17 cellular contexts compared by ENCODE assay signal in the genomic region with DNA sequence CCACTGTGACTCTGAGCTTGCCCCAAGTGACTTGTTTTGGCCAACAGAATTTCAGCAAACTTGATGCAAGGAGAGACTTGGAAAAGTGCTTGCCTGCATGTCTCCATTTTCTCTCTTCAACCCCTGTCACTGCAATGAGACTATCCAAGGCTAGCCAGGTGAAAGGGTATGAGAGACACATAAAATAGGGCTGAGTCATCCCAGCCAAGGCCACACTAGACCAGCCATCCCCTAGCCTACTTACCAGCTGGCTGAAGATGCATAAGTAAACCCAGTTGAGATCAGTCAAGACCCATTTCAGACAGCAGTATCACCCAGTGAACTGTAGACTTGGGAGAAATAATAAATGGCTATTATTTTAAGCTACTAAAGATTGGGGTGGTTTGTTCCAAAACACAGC. TPM values are rescaled to one million over a fixed set of nuclear protein-coding genes. Genes with fewer than 3 reads are reported as not detected.
DNase-seq lines count a peak whose midpoint lies in the region; ATAC-seq, FAIRE-seq and TF ChIP-seq lines count a peak whose summit lies in the region.
"Had no signal": no experiment of that assay in that cellular context is flagged by ENCODE, and none has a peak within 500 bp of the region (broad histone marks: within the 10 kb centered on the region; RNA-seq: fewer than 3 reads in every experiment).

No MANE protein-coding gene starts in this region.

- H3K4me2 ChIP-seq in astrocyte (ENCODE audit: low read length) = no peak overlapping the region

- H3K4me1 ChIP-seq in left ventricle myocardium inferior (peaks cover 67% of the 10 kb centered on the region), astrocyte (ENCODE audit: insufficient read depth, low read length) (peaks cover 9% of the 10 kb centered on the region), mucosa of rectum (ENCODE audit: control insufficient read depth in 2 of 2, insufficient read depth in 2 of 2, low read length in 2 of 2) (peaks cover 7 to 33% of the 10 kb centered on the region in 2 donors), transverse colon (peaks cover 8 to 33% (median 20%) of the 10 kb centered on the region in 4 donors)

- FAIRE-seq in astrocyte (lab: Jason Lieb, UNC) = no peak
- FAIRE-seq: HTR-8/SVneo had no signal

- DNase-seq in left ventricle myocardium inferior (no peak), Right ventricle myocardium superior (no peak), astrocyte (ENCODE audit: low read depth) (no peak), transverse colon (no peak), NCI-H524 treated with DMSO at 0.1 percent for 48 hours (lab: John Stamatoyannopoulos, UW) (no peak), hippocampal formation (lab: John Stamatoyannopoulos, UW) (no peak), NCI-H2107 (lab: John Stamatoyannopoulos, UW) (no peak)
- DNase-seq: CD4-positive, alpha-beta T cell; NCI-H1092; NCI-H1694; NCI-H345; Peyer's patch; SIG-M5 had no signal

- peaks cover 4% of the 10 kb centered on the region for H3K36me3 Mint-ChIP-seq in astrocyte (ENCODE audit: low read depth, unreplicated experiment)

- no peaks in the 10 kb centered on the region for H3K9me3 Mint-ChIP-seq in astrocyte (ENCODE audit: unreplicated experiment)
- H3K9me3 Mint-ChIP-seq: CD4-positive, alpha-beta T cell had no signal

- H3K27ac ChIP-seq in left ventricle myocardium inferior (replicated peaks) (peak overlapping the region; percentile 89), astrocyte (ENCODE audit: low read depth, low read length) (no peak overlapping the region), mucosa of rectum (ENCODE audit: low read depth in 2 of 2, low read length in 2 of 2) (peak overlapping the region; percentile 41 to 46), transverse colon (peak overlapping the region; percentile 15 to 61 (median 41))
- H3K27ac ChIP-seq: Peyer's patch had no signal

- ATAC-seq in Right ventricle myocardium superior (ENCODE audit: poor library complexity) = no peak
- ATAC-seq: HCT116 had no signal

- H3K27me3 ChIP-seq in left ventricle myocardium inferior (ENCODE audit: low read depth) (no peaks in the 10 kb centered on the region), astrocyte (ENCODE audit: insufficient read depth, low read length) (no peaks in the 10 kb centered on the region), mucosa of rectum (ENCODE audit: control insufficient read depth in 2 of 2, insufficient read depth in 2 of 2, low read length in 2 of 2) (no peaks in the 10 kb centered on the region), transverse colon (no peaks in the 10 kb centered on the region)
- H3K27me3 ChIP-seq: Peyer's patch had no signal

- H3K27me3 Mint-ChIP-seq in astrocyte (ENCODE audit: low read depth, unreplicated experiment) = no peaks in the 10 kb centered on the region

- intact Hi-C loops in left ventricle myocardium inferior (cut with micrococcal nuclease) (no loop called here), Right ventricle myocardium superior (cut with DNase I) (loop anchor here (10.0 kb wide), 2 partner anchors 56 to 74 kb away; partner anchors contain the start of gene VLDLR), transverse colon (cut with DNase I; ENCODE audit: low total_unique reads) (no loop called here)

- H3K4me3 Mint-ChIP-seq in astrocyte (ENCODE audit: unreplicated experiment) = no peak overlapping the region
- H3K4me3 Mint-ChIP-seq: B cell; CD4-positive, alpha-beta T cell had no signal

- no peak for TF ChIP-seq CTCF in left ventricle myocardium inferior (IDR thresholded peaks at IDR 0.05; ENCODE audit: borderline replicate concordance)
- TF ChIP-seq CTCF in astrocyte (IDR thresholded peaks at IDR 0.05; ENCODE audit: insufficient read depth, low read depth, low read length) = no peak
- TF ChIP-seq CTCF in transverse colon (IDR thresholded peaks at IDR 0.05) = no peak

- H2AFZ ChIP-seq in astrocyte (ENCODE audit: low read depth, low read length) = no peak overlapping the region

- H3K9me3 ChIP-seq in left ventricle myocardium inferior (replicated peaks) = no peaks in the 10 kb centered on the region
- H3K9me3 ChIP-seq in astrocyte (ENCODE audit: insufficient read depth, low read depth, low read length) = no peaks in the 10 kb centered on the region
- no peaks in the 10 kb centered on the region for H3K9me3 ChIP-seq in mucosa of rectum (ENCODE audit: control insufficient read depth in 2 of 2, low read length in 2 of 2)
- H3K9me3 ChIP-seq in transverse colon = no peaks in the 10 kb centered on the region
- H3K9me3 ChIP-seq: Peyer's patch had no signal

- no peak overlapping the region for H3K4me3 ChIP-seq in left ventricle myocardium inferior
- no peak overlapping the region for H3K4me3 ChIP-seq in astrocyte (ENCODE audit: insufficient read depth, low read depth, low read length)
- H3K4me3 ChIP-seq in mucosa of rectum (ENCODE audit: low read length in 2 of 2) = no peak overlapping the region
- H3K4me3 ChIP-seq in transverse colon = no peak overlapping the region
- H3K4me3 ChIP-seq: Peyer's patch had no signal

- TF ChIP-seq POLR2A in transverse colon (IDR thresholded peaks at IDR 0.05) = no peak

- peaks cover 23% of the 10 kb centered on the region for H3K4me1 Mint-ChIP-seq in astrocyte (ENCODE audit: low read depth, unreplicated experiment)
- H3K4me1 Mint-ChIP-seq: B cell had no signal

- H4K20me1 ChIP-seq in astrocyte (ENCODE audit: insufficient read depth, low read length) = no peaks in the 10 kb centered on the region

- H3K36me3 ChIP-seq in left ventricle myocardium inferior (no peaks in the 10 kb centered on the region), astrocyte (ENCODE audit: insufficient read depth, low read length) (no peaks in the 10 kb centered on the region), mucosa of rectum (ENCODE audit: control insufficient read depth in 2 of 2, insufficient read depth in 2 of 2, low read length in 2 of 2) (no peaks in the 10 kb centered on the region), transverse colon (no peaks in the 10 kb centered on the region)
- H3K36me3 ChIP-seq: Peyer's patch had no signal

- H3K9ac ChIP-seq in astrocyte (ENCODE audit: low read length) (no peak overlapping the region), mucosa of rectum (ENCODE audit: low read depth in 1 of 2, low read length in 2 of 2) (no peak overlapping the region)

- no peaks in the 10 kb centered on the region for H3K79me2 ChIP-seq in astrocyte (ENCODE audit: insufficient read depth, low read length)

- no peak for TF ChIP-seq EP300 in transverse colon (IDR thresholded peaks at IDR 0.05; ENCODE audit: low read depth)

- in situ Hi-C loops in transverse colon (cut with MboI; ENCODE audit: low pct_ligation_motif_present in 1 of 4, low pct_unique_long_range_greater_than_20kb in 1 of 4, low sequenced_read_pairs in 3 of 4) = loop anchor here in 1 of 4 donors (10.0 kb wide), 1 partner anchor 64 kb away; no protein-coding TSS in a partner anchor

- H3K27ac Mint-ChIP-seq in astrocyte (ENCODE audit: unreplicated experiment) = peak overlapping the region; percentile 29
- H3K27ac Mint-ChIP-seq: B cell; CD4-positive, alpha-beta T cell had no signal

RNA-seq across cellular contexts. Expression of gene VLDLR, which starts 52.9 kb away (rescaled TPM):
- 144 TPM for total RNA-seq in left ventricle myocardium inferior
- total RNA-seq in Right ventricle myocardium superior = 121 TPM
- 52.3 and 63.2 TPM in 2 replicates for total RNA-seq in astrocyte
- total RNA-seq in transverse colon = 10 to 100 TPM in 2 of 4 donors, 1 to 10 TPM in 1, under 1 TPM in 1; 0.80 to 14.0 (median 9.6) TPM
- total RNA-seq: B cell had no signal
